22 cellular contexts compared by ENCODE assay signal in genomic region chr6:387293-387694, GRCh38. TPM values are rescaled to one million over a fixed set of nuclear protein-coding genes. Genes with fewer than 3 reads are reported as not detected.
DNase-seq lines count a peak whose midpoint lies in the region; ATAC-seq and TF ChIP-seq lines count a peak whose summit lies in the region.
"Had no signal": no experiment of that assay in that cellular context is flagged by ENCODE, and none has a peak within 500 bp of the region (broad histone marks: within the 10 kb centered on the region; RNA-seq: fewer than 3 reads in every experiment).

No MANE protein-coding gene starts in this region.

- H3K27me3 ChIP-seq in liver (ENCODE audit: control insufficient read depth in 4 of 4, insufficient read depth in 4 of 4, low read length in 3 of 4), result peaks cover 0 to 13% (median 8%) of the 10 kb centered on the region in 4 donors

- H3K9ac ChIP-seq in liver (ENCODE audit: low read depth in 1 of 2, low read length in 2 of 2), result no peak overlapping the region

- DNase-seq in DMS53 (lab: John Stamatoyannopoulos, UW) (peak; percentile 15), DMS53 treated with DMSO at 0.1 percent for 48 hours (lab: John Stamatoyannopoulos, UW; ENCODE audit: unreplicated experiment) (no peak), LNCaP clone FGC (ENCODE audit: low read depth) (peak; percentile 35), cardiac fibroblast (ENCODE audit: low read depth in 2 of 2) (peak; percentile 14 to 19), cerebellar nuclear complex (lab: John Stamatoyannopoulos, UW) (no peak)
- no peak for DNase-seq in activated CD4-positive, alpha-beta T cell treated with anti-CD3 and anti-CD28 coated beads for 1 hour
- DNase-seq: activated CD4-positive, alpha-beta T cell treated with anti-CD3 and anti-CD28 coated beads for 36 hours; activated T-cell treated with anti-CD3 and anti-CD28 coated beads, Interleukin-2, amount 50 U/mL, for 48 hours; anterior cingulate cortex; effector memory CD4-positive, alpha-beta T cell; NCI-H1105; NCI-H2107; NCI-H524 treated with DMSO at 0.1 percent for 48 hours; nucleus accumbens; SHP77 had no signal

- no peaks in the 10 kb centered on the region for H3K36me3 ChIP-seq in liver (ENCODE audit: control insufficient read depth in 4 of 4, insufficient read depth in 3 of 4, low read depth in 1 of 4, low read length in 3 of 4)

- TF ChIP-seq CTCF in LNCaP clone FGC (IDR thresholded peaks at IDR 0.05; ENCODE audit: control insufficient read depth, extremely low read depth, insufficient read depth) (no peak), cardiac fibroblast (IDR thresholded peaks at IDR 0.05; ENCODE audit: low read depth, low read length) (no peak), liver (IDR thresholded peaks at IDR 0.05; ENCODE audit: low read depth, low read length, missing input control) (no peak)

- TF ChIP-seq RAD21 in liver (IDR thresholded peaks at IDR 0.05), result peak in 1 of 2 donors; percentile 43

- peak overlapping the region; percentile 63 to 72 for H3K27ac ChIP-seq in liver (ENCODE audit: low read depth in 1 of 2, low read length in 2 of 2)
- H3K27ac ChIP-seq: 22Rv1, HL-60 had no signal

- WGBS in liver, result 37% methylated on average over 10 of the region's 10 CpGs

- ATAC-seq in GM21381 (IDR thresholded peaks at IDR 0.05; ENCODE audit: unreplicated experiment), result no peak
- ATAC-seq: activated CD4-positive, alpha-beta T cell treated with anti-CD3 and anti-CD28 coated beads for 36 hours; T-cell had no signal

- H3K4me3 ChIP-seq in LNCaP clone FGC (ENCODE audit: low read depth, low read length) (no peak overlapping the region), cardiac fibroblast (replicated peaks in 1 of 2; ENCODE audit: low read depth in 2 of 2, low read length in 2 of 2) (no peak overlapping the region), liver (ENCODE audit: low read depth in 1 of 3, low read length in 3 of 3) (no peak overlapping the region)
- H3K4me3 ChIP-seq: lung had no signal

- no peaks in the 10 kb centered on the region for H3K9me3 ChIP-seq in liver (ENCODE audit: control insufficient read depth in 4 of 4, low read length in 3 of 4)

- peaks cover 4 to 22% (median 15%) of the 10 kb centered on the region in 4 donors for H3K4me1 ChIP-seq in liver (ENCODE audit: control insufficient read depth in 4 of 4, insufficient read depth in 4 of 4, low read length in 3 of 4)

TF ChIP-seq in liver, 16 proteins besides CTCF, POLR2A, EP300 and RAD21:
- TF ChIP-seq ZBTB33 (IDR thresholded peaks at IDR 0.05), result no peak
- TF ChIP-seq SP1 (IDR thresholded peaks at IDR 0.05), result peak; percentile 72
- no peak for TF ChIP-seq HNF4G (IDR thresholded peaks at IDR 0.05)
- peak; percentile 23 for TF ChIP-seq MAX (IDR thresholded peaks at IDR 0.05)
- TF ChIP-seq NR2F2 (IDR thresholded peaks at IDR 0.05), result no peak
- TF ChIP-seq FOXA2 (IDR thresholded peaks at IDR 0.05), result peak; percentile 63
- TF ChIP-seq FOXA1 (IDR thresholded peaks at IDR 0.05), result peak; percentile 38
- no peak for TF ChIP-seq ATF3 (IDR thresholded peaks at IDR 0.05)
- TF ChIP-seq JUND (IDR thresholded peaks at IDR 0.05), result peak in 1 of 2 donors; percentile 62
- peak; percentile 35 to 67 for TF ChIP-seq HNF4A (conservative IDR thresholded peaks at IDR 0.05)
- peak in 1 of 2 donors; percentile 48 for TF ChIP-seq EGR1 (IDR thresholded peaks at IDR 0.05; ENCODE audit: low read depth in 2 of 2)
- TF ChIP-seq YY1 (IDR thresholded peaks at IDR 0.05), result peak; percentile 66
- peak; percentile 66 for TF ChIP-seq REST (IDR thresholded peaks at IDR 0.05)
- peak; percentile 38 to 89 for TF ChIP-seq RXRA (IDR thresholded peaks at IDR 0.05)
- no peak for TF ChIP-seq TAF1 (conservative IDR thresholded peaks at IDR 0.05)
- no peak for TF ChIP-seq GABPA (IDR thresholded peaks at IDR 0.05 in 1 of 2, conservative IDR thresholded peaks at IDR 0.05 in 1 of 2)
TF ChIP-seq in liver: peak in this region for 10.

RNA-seq across cellular contexts. Expression of gene IRF4, which starts 4.3 kb away (rescaled TPM):
- 1 to 10 TPM; 1.0 to 1.2 TPM for total RNA-seq in liver
- 1 to 10 TPM in 1 of 2 donors, under 1 TPM in 1; 0.68 to 1.6 TPM for polyA plus RNA-seq in liver
- total RNA-seq: renal cortical epithelial cell had no signal

Comparison
In these comparisons a context has a peak if more than half of its experiments do, and no peak if none do; other contexts are left out.
1. DNase-seq: peak in DMS53 (single experiment), LNCaP clone FGC (single experiment) and cardiac fibroblast (2 of 2); none in DMS53 treated with DMSO at 0.1 percent for 48 hours (single experiment), activated CD4-positive, alpha-beta T cell treated with anti-CD3 and anti-CD28 coated beads for 1 hour (single experiment) and cerebellar nuclear complex (0 of 2).